9 cellular contexts compared by ENCODE assay signal in the genomic region with DNA sequence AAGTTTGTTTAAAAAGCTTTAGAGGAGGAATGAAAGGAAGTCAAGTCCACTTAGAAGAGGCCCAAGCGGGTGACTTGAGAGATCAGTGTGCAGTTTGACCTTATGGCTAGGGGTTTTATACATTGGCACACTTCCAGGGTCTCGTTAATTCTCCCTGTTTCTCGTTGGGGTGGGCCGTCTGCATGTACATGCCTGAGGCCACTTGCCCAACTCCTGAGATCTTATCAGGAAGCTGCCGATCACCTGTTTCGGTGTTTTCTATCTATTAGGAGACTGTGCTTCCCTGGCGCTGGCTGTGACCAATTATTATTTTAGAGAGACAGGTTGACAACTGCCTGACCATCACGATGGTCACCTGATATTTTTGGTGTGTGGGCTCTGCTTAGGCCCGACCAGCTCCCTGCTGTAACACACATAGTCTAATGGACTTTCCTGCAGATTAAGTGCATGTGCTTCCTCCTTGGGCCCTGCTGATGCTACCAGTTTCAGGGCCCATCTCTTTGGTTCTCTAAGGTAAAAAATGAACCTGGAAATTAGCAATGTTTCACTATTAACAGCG. TPM values are rescaled to one million over a fixed set of nuclear protein-coding genes. Genes with fewer than 3 reads are reported as not detected.
DNase-seq lines count a peak whose midpoint lies in the region; ATAC-seq and TF ChIP-seq lines count a peak whose summit lies in the region.
"Had no signal": no experiment of that assay in that cellular context is flagged by ENCODE, and none has a peak within 500 bp of the region (broad histone marks: within the 10 kb centered on the region; RNA-seq: fewer than 3 reads in every experiment).

No MANE protein-coding gene starts in this region.

- no peak overlapping the region for H3K23ac ChIP-seq in mesenchymal stem cell (ENCODE audit: low read length in 2 of 2)

- H3K79me1 ChIP-seq in mesenchymal stem cell (replicated peaks; ENCODE audit: low read length, poor library complexity, severe bottlenecking), result no peaks in the 10 kb centered on the region

- H3K18ac ChIP-seq in mesenchymal stem cell (ENCODE audit: low read depth in 1 of 2, low read length in 2 of 2), result peak overlapping the region; percentile 84

- H3K4me1 ChIP-seq in RWPE2 (ENCODE audit: insufficient read depth, poor library complexity, severe bottlenecking) (no peaks in the 10 kb centered on the region), mesenchymal stem cell (ENCODE audit: control insufficient read depth, insufficient read depth, low read depth, low read length) (peaks cover 2% of the 10 kb centered on the region)

- no peaks in the 10 kb centered on the region for H3K27me3 ChIP-seq in RWPE2 (ENCODE audit: insufficient read depth, poor library complexity, severe bottlenecking)
- H3K27me3 ChIP-seq in mesenchymal stem cell (ENCODE audit: control insufficient read depth in 1 of 2, insufficient read depth in 1 of 2, low read length in 2 of 2), result no peaks in the 10 kb centered on the region

- H3K9me3 ChIP-seq in RWPE2 (ENCODE audit: severe bottlenecking) (peaks cover 3% of the 10 kb centered on the region), mesenchymal stem cell (ENCODE audit: control insufficient read depth, low read length) (peaks cover 9% of the 10 kb centered on the region)

- ATAC-seq in GM19372 (IDR thresholded peaks at IDR 0.05; ENCODE audit: low read depth, unreplicated experiment) (peak; percentile 33), HG02870 (IDR thresholded peaks at IDR 0.05; ENCODE audit: unreplicated experiment) (peak; percentile 24), RWPE2 (ENCODE audit: low read depth) (peak; percentile 21; the same call in 2 of the 3 replicates), GM21423 (IDR thresholded peaks at IDR 0.05; ENCODE audit: unreplicated experiment) (no peak)
- ATAC-seq: naive thymus-derived CD8-positive, alpha-beta T cell had no signal

- H3K4me3 ChIP-seq in RWPE2 (ENCODE audit: severe bottlenecking) (no peak overlapping the region), mesenchymal stem cell (ENCODE audit: insufficient read depth in 1 of 2, low read depth in 1 of 2, low read length in 2 of 2) (no peak overlapping the region)

- no peak overlapping the region for H3K14ac ChIP-seq in mesenchymal stem cell (ENCODE audit: low read length in 2 of 2)

- 71% methylated on average over 10 of the region's 10 CpGs for WGBS in mesenchymal stem cell

- H2BK120ac ChIP-seq in mesenchymal stem cell (ENCODE audit: low read depth, low read length), result no peak overlapping the region

- TF ChIP-seq CTCF in RWPE2 (IDR thresholded peaks at IDR 0.05; ENCODE audit: poor library complexity, severe bottlenecking), result no peak

- no peak overlapping the region for H2BK5ac ChIP-seq in mesenchymal stem cell (ENCODE audit: low read depth, low read length, poor library complexity, severe bottlenecking)

- H3K9ac ChIP-seq in mesenchymal stem cell (ENCODE audit: low read length), result peak overlapping the region; percentile 53

- peak overlapping the region; percentile 37 for H3K27ac ChIP-seq in RWPE2 (ENCODE audit: poor library complexity, severe bottlenecking)
- H3K27ac ChIP-seq in mesenchymal stem cell (ENCODE audit: low read length, poor library complexity, severe bottlenecking), result no peak overlapping the region

- no peak overlapping the region for H2BK15ac ChIP-seq in mesenchymal stem cell (ENCODE audit: low read depth, poor library complexity, severe bottlenecking)

- no peak overlapping the region for H3K4me2 ChIP-seq in mesenchymal stem cell (ENCODE audit: low read length, poor library complexity, severe bottlenecking)

- no peak overlapping the region for H2AK5ac ChIP-seq in mesenchymal stem cell (ENCODE audit: low read length, severe bottlenecking)

- H3K36me3 ChIP-seq in RWPE2 (ENCODE audit: low read depth) (no peaks in the 10 kb centered on the region), mesenchymal stem cell (ENCODE audit: control insufficient read depth in 1 of 2, insufficient read depth in 2 of 2, low read depth in 1 of 2, low read length in 2 of 2) (no peaks in the 10 kb centered on the region)

- DNase-seq in RWPE2 (ENCODE audit: low spot score) (no peak), mesenchymal stem cell (peak; percentile 33), hepatic stellate cell (ENCODE audit: low spot score) (no peak), A172 (ENCODE audit: low spot score) (no peak), NCI-H774 (lab: John Stamatoyannopoulos, UW) (no peak)
- DNase-seq: naive thymus-derived CD8-positive, alpha-beta T cell had no signal

- H3K4ac ChIP-seq in mesenchymal stem cell (ENCODE audit: low read depth in 1 of 2, low read length in 2 of 2), result peak overlapping the region; percentile 80 to 86

- H2AFZ ChIP-seq in mesenchymal stem cell (ENCODE audit: low read depth, low read length), result no peak overlapping the region

- H4K91ac ChIP-seq in mesenchymal stem cell (ENCODE audit: low read length), result peak overlapping the region; percentile 82

- peak overlapping the region; percentile 87 for H4K8ac ChIP-seq in mesenchymal stem cell (ENCODE audit: low read length)

- H2BK12ac ChIP-seq in mesenchymal stem cell (ENCODE audit: low read length in 2 of 2), result peak overlapping the region; percentile 56 to 95

RNA-seq across cellular contexts. Expression of gene MSH6, which starts 31.0 kb away (rescaled TPM):
- 25.6 TPM for polyA plus RNA-seq in mesenchymal stem cell (2013, experiment 1 of 2)
- polyA plus RNA-seq in mesenchymal stem cell (2013, experiment 2 of 2), result 26.1 TPM
- total RNA-seq in A172 (2014; rRNA removed; shearing (Covaris generic)), result 101 and 112 TPM in 2 replicates
